35 cellular contexts compared by ENCODE assay signal in genomic region chr6:51626391-51626790, GRCh38.
"Had no signal": no experiment of that assay in that cellular context is flagged by ENCODE, and none has a peak within 500 bp of the region (broad histone marks: within the 10 kb centered on the region; RNA-seq: fewer than 3 reads in every experiment).

No MANE protein-coding gene starts in this region.

- H3K4me1 Mint-ChIP-seq: activated CD4-positive, alpha-beta T cell treated with anti-CD3 and anti-CD28 coated beads for 36 hours; activated CD4-positive, alpha-beta T cell treated with anti-CD3 and anti-CD28 coated beads, Interleukin-2, amount 10 ng/mL, durations not matched to agents 24 days and 14 days; activated CD8-positive, alpha-beta memory T cell treated with anti-CD3 and anti-CD28 coated beads, Interleukin-2, amount 10 ng/mL, durations not matched to agents 7 days and 5 days; activated naive CD4-positive, alpha-beta T cell treated with anti-CD3 and anti-CD28 coated beads, Interleukin-2, amount 50 U/mL, for 24 hours; activated naive CD8-positive, alpha-beta T cell treated with anti-CD3 and anti-CD28 coated beads for 36 hours; activated naive CD8-positive, alpha-beta T cell treated with anti-CD3 and anti-CD28 coated beads, Interleukin-2, amount 50 U/mL, for 24 hours; central memory CD8-positive, alpha-beta T cell; T-helper 17 cell had no signal

- H3K27ac Mint-ChIP-seq: activated CD4-positive, alpha-beta memory T cell treated with anti-CD3 and anti-CD28 coated beads for 36 hours; activated CD4-positive, alpha-beta T cell treated with anti-CD3 and anti-CD28 coated beads for 36 hours; activated CD4-positive, alpha-beta T cell treated with anti-CD3 and anti-CD28 coated beads, Interleukin-2, amount 10 ng/mL, durations not matched to agents 24 days and 14 days; activated CD8-positive, alpha-beta memory T cell treated with anti-CD3 and anti-CD28 coated beads, Interleukin-2, amount 10 ng/mL, durations not matched to agents 7 days and 5 days; activated CD8-positive, alpha-beta T cell treated with anti-CD3 and anti-CD28 coated beads, Interleukin-2, amount 10 ng/mL, durations not matched to agents 7 days and 5 days; activated naive CD4-positive, alpha-beta T cell treated with anti-CD3 and anti-CD28 coated beads for 36 hours; activated naive CD4-positive, alpha-beta T cell treated with anti-CD3 and anti-CD28 coated beads, Interleukin-2, amount 50 U/mL, for 24 hours; activated naive CD8-positive, alpha-beta T cell treated with anti-CD3 and anti-CD28 coated beads for 36 hours; activated naive CD8-positive, alpha-beta T cell treated with anti-CD3 and anti-CD28 coated beads, Interleukin-2, amount 50 U/mL, for 24 hours; activated T-helper 1 cell treated with anti-CD3 and anti-CD28 coated beads, Interleukin-12 subunit alpha, Interleukin-12 subunit beta, Interleukin-2, Interleukin-4 antibody, amounts not matched to agents 30 ng/mL and 10 ng/mL and 1 ng/mL, durations not matched to agents 14 hours and 24 hours and 36 hours; activated T-helper 2 cell treated with anti-CD3 and anti-CD28 coated beads, Interferon-gamma antibody, Interleukin-2, Interleukin-4, amounts not matched to agents 10 μg/mL and 5 μg/mL and 100 μg/mL, durations not matched to agents 14 hours and 24 hours and 36 hours; brain; dendritic cell treated with granulocyte-macrophage colony-stimulating factor and Interleukin-4, amounts not matched to agents 40 ng/mL and 50 ng/mL, for 4 days; endodermal cell; T-helper 17 cell had no signal

- H3K36me3 ChIP-seq: adrenal gland, breast epithelium, esophagus muscularis mucosa, gastrocnemius medialis had no signal

- ATAC-seq: activated CD4-positive, alpha-beta T cell treated with anti-CD3 and anti-CD28 coated beads for 36 hours; activated CD8-positive, alpha-beta memory T cell treated with anti-CD3 and anti-CD28 coated beads, Interleukin-2, amount 10 ng/mL, durations not matched to agents 7 days and 5 days; activated CD8-positive, alpha-beta T cell treated with anti-CD3 and anti-CD28 coated beads, Interleukin-2, amount 10 ng/mL, durations not matched to agents 7 days and 5 days; activated naive CD8-positive, alpha-beta T cell treated with anti-CD3 and anti-CD28 coated beads, Interleukin-2, amount 50 U/mL, for 24 hours; gastrocnemius medialis; T-helper 17 cell had no signal

- H3K4me1 ChIP-seq: adrenal gland, breast epithelium, esophagus muscularis mucosa, gastrocnemius medialis had no signal

- H3K9me3 Mint-ChIP-seq: activated CD4-positive, alpha-beta memory T cell treated with anti-CD3 and anti-CD28 coated beads for 36 hours; activated CD4-positive, alpha-beta T cell treated with anti-CD3 and anti-CD28 coated beads, Interleukin-2, amount 10 ng/mL, durations not matched to agents 24 days and 14 days; activated naive CD4-positive, alpha-beta T cell treated with anti-CD3 and anti-CD28 coated beads, Interleukin-2, amount 50 U/mL, for 24 hours; activated naive CD8-positive, alpha-beta T cell treated with anti-CD3 and anti-CD28 coated beads for 36 hours; activated naive CD8-positive, alpha-beta T cell treated with anti-CD3 and anti-CD28 coated beads, Interleukin-2, amount 50 U/mL, for 24 hours; activated T-helper 1 cell treated with anti-CD3 and anti-CD28 coated beads, Interleukin-12 subunit alpha, Interleukin-12 subunit beta, Interleukin-2, Interleukin-4 antibody, amounts not matched to agents 30 ng/mL and 10 ng/mL and 1 ng/mL, durations not matched to agents 14 hours and 24 hours and 36 hours; activated T-helper 2 cell treated with anti-CD3 and anti-CD28 coated beads, Interferon-gamma antibody, Interleukin-2, Interleukin-4, amounts not matched to agents 10 μg/mL and 5 μg/mL and 100 μg/mL, durations not matched to agents 14 hours and 24 hours and 36 hours; central memory CD8-positive, alpha-beta T cell; dendritic cell treated with granulocyte-macrophage colony-stimulating factor and Interleukin-4, amounts not matched to agents 40 ng/mL and 50 ng/mL, for 4 days had no signal

- H3K4me3 ChIP-seq: adrenal gland, breast epithelium, coronary artery, dorsolateral prefrontal cortex, esophagus muscularis mucosa, gastrocnemius medialis had no signal

- H3K36me3 Mint-ChIP-seq: activated CD4-positive, alpha-beta memory T cell treated with anti-CD3 and anti-CD28 coated beads for 36 hours; activated CD8-positive, alpha-beta memory T cell treated with anti-CD3 and anti-CD28 coated beads, Interleukin-2, amount 10 ng/mL, durations not matched to agents 7 days and 5 days; activated naive CD4-positive, alpha-beta T cell treated with anti-CD3 and anti-CD28 coated beads, Interleukin-2, amount 50 U/mL, for 24 hours; activated naive CD8-positive, alpha-beta T cell treated with anti-CD3 and anti-CD28 coated beads for 36 hours; brain had no signal

- H3K27ac ChIP-seq: adrenal gland, breast epithelium, coronary artery, dorsolateral prefrontal cortex, esophagus muscularis mucosa, gastrocnemius medialis had no signal

- H3K4me3 Mint-ChIP-seq: activated CD4-positive, alpha-beta memory T cell treated with anti-CD3 and anti-CD28 coated beads for 36 hours; activated CD4-positive, alpha-beta T cell treated with anti-CD3 and anti-CD28 coated beads for 36 hours; activated CD4-positive, alpha-beta T cell treated with anti-CD3 and anti-CD28 coated beads, Interleukin-2, amount 10 ng/mL, durations not matched to agents 24 days and 14 days; activated CD8-positive, alpha-beta memory T cell treated with anti-CD3 and anti-CD28 coated beads, Interleukin-2, amount 10 ng/mL, durations not matched to agents 7 days and 5 days; activated CD8-positive, alpha-beta T cell treated with anti-CD3 and anti-CD28 coated beads, Interleukin-2, amount 10 ng/mL, durations not matched to agents 7 days and 5 days; activated naive CD4-positive, alpha-beta T cell treated with anti-CD3 and anti-CD28 coated beads for 36 hours; activated naive CD4-positive, alpha-beta T cell treated with anti-CD3 and anti-CD28 coated beads, Interleukin-2, amount 50 U/mL, for 24 hours; activated naive CD8-positive, alpha-beta T cell treated with anti-CD3 and anti-CD28 coated beads for 36 hours; activated naive CD8-positive, alpha-beta T cell treated with anti-CD3 and anti-CD28 coated beads, Interleukin-2, amount 50 U/mL, for 24 hours; activated T-helper 1 cell treated with anti-CD3 and anti-CD28 coated beads, Interleukin-12 subunit alpha, Interleukin-12 subunit beta, Interleukin-2, Interleukin-4 antibody, amounts not matched to agents 30 ng/mL and 10 ng/mL and 1 ng/mL, durations not matched to agents 14 hours and 24 hours and 36 hours; brain; central memory CD8-positive, alpha-beta T cell; dendritic cell treated with granulocyte-macrophage colony-stimulating factor and Interleukin-4, amounts not matched to agents 40 ng/mL and 50 ng/mL, for 4 days; endodermal cell; T-helper 17 cell had no signal

- H3K27me3 Mint-ChIP-seq: activated CD4-positive, alpha-beta memory T cell treated with anti-CD3 and anti-CD28 coated beads for 36 hours; activated CD4-positive, alpha-beta T cell treated with anti-CD3 and anti-CD28 coated beads for 36 hours; activated CD4-positive, alpha-beta T cell treated with anti-CD3 and anti-CD28 coated beads, Interleukin-2, amount 10 ng/mL, durations not matched to agents 24 days and 14 days; activated CD8-positive, alpha-beta memory T cell treated with anti-CD3 and anti-CD28 coated beads, Interleukin-2, amount 10 ng/mL, durations not matched to agents 7 days and 5 days; activated naive CD4-positive, alpha-beta T cell treated with anti-CD3 and anti-CD28 coated beads, Interleukin-2, amount 50 U/mL, for 24 hours; activated naive CD8-positive, alpha-beta T cell treated with anti-CD3 and anti-CD28 coated beads for 36 hours; activated naive CD8-positive, alpha-beta T cell treated with anti-CD3 and anti-CD28 coated beads, Interleukin-2, amount 50 U/mL, for 24 hours; central memory CD8-positive, alpha-beta T cell; dendritic cell treated with granulocyte-macrophage colony-stimulating factor and Interleukin-4, amounts not matched to agents 40 ng/mL and 50 ng/mL, for 4 days; T-helper 17 cell had no signal

- DNase-seq: activated CD4-positive, alpha-beta memory T cell treated with anti-CD3 and anti-CD28 coated beads for 36 hours; activated CD4-positive, alpha-beta T cell treated with anti-CD3 and anti-CD28 coated beads for 36 hours; activated CD4-positive, alpha-beta T cell treated with anti-CD3 and anti-CD28 coated beads, Interleukin-2, amount 10 ng/mL, durations not matched to agents 24 days and 14 days; activated CD4-positive, CD25-positive, alpha-beta regulatory T cell; activated CD4-positive, CD25-positive, alpha-beta regulatory T cell treated with anti-CD3 and anti-CD28 coated beads, Interleukin-2, amount 50 U/mL, for 72 hours; activated CD8-positive, alpha-beta memory T cell treated with anti-CD3 and anti-CD28 coated beads, Interleukin-2, amount 10 ng/mL, durations not matched to agents 7 days and 5 days; activated CD8-positive, alpha-beta memory T cell treated with anti-CD3 and anti-CD28 coated beads, Interleukin-2, amount 50 U/mL, for 4 hours; activated CD8-positive, alpha-beta T cell treated with anti-CD3 and anti-CD28 coated beads, Interleukin-2, amount 10 ng/mL, durations not matched to agents 7 days and 5 days; activated effector memory CD4-positive, alpha-beta T cell treated with anti-CD3 and anti-CD28 coated beads, Interleukin-2, amount 50 U/mL, for 16 hours; activated naive CD4-positive, alpha-beta T cell treated with anti-CD3 and anti-CD28 coated beads for 36 hours; activated naive CD8-positive, alpha-beta T cell treated with anti-CD3 and anti-CD28 coated beads for 36 hours; activated naive CD8-positive, alpha-beta T cell treated with anti-CD3 and anti-CD28 coated beads, Interleukin-2, amount 50 U/mL, for 24 hours; activated T-cell treated with anti-CD3 and anti-CD28 coated beads, Interleukin-2, amount 50 U/mL, for 1 hour; activated T-cell treated with anti-CD3 and anti-CD28 coated beads, Interleukin-2, amount 50 U/mL, for 48 hours; adrenal gland; amygdala; aorta; dorsolateral prefrontal cortex; effector memory CD4-positive, alpha-beta T cell; endodermal cell; erythroblast; foreskin fibroblast; gastrocnemius medialis; glutamatergic neuron; T-helper 1 cell; T-helper 17 cell had no signal

- H3K27me3 ChIP-seq: adrenal gland, breast epithelium, esophagus muscularis mucosa, gastrocnemius medialis had no signal

- H3K9me3 ChIP-seq: adrenal gland, breast epithelium, gastrocnemius medialis had no signal
